1 cellular context compared by ENCODE assay signal in genomic region chr4:94419956-94420355, GRCh38.
TF ChIP-seq lines count a peak whose summit lies in the region.

No MANE protein-coding gene starts in this region.

TF ChIP-seq in HepG2, 621 proteins besides CTCF, POLR2A, EP300 and RAD21 (continued from another document):
- TF ChIP-seq NCOR1 (IDR thresholded peaks at IDR 0.05; ENCODE audit: borderline replicate concordance, low read length): peak; percentile 43; the same call in 1 of the 2 replicates
- peak; percentile 53 for TF ChIP-seq NCOA2 (CRISPR knock-in tag; IDR thresholded peaks at IDR 0.05)
- TF ChIP-seq CEBPB (IDR thresholded peaks at IDR 0.05; ENCODE audit: borderline replicate concordance, low read depth, low read length): peak; percentile 83; the same call in 1 of the 2 replicates
- peak; percentile 82 for TF ChIP-seq ARID5B (CRISPR knock-in tag; IDR thresholded peaks at IDR 0.05)
- no peak for TF ChIP-seq ZNF558 (CRISPR knock-in tag; IDR thresholded peaks at IDR 0.05; ENCODE audit: borderline replicate concordance)
- no peak for TF ChIP-seq TCF12 (IDR thresholded peaks at IDR 0.05)
- TF ChIP-seq TCF12 (CRISPR knock-in tag; IDR thresholded peaks at IDR 0.05): no peak
- TF ChIP-seq FOXA3 (CRISPR knock-in tag; IDR thresholded peaks at IDR 0.05): peak; percentile 47; the same call in 1 of the 2 replicates
- TF ChIP-seq NR2F6 (IDR thresholded peaks at IDR 0.05): 0 out of 2 replicates have a peak, but pooled peaks have one; percentile 9
- TF ChIP-seq NR2F6 (CRISPR knock-in tag; IDR thresholded peaks at IDR 0.05): no peak
- TF ChIP-seq SOX5 (CRISPR knock-in tag; IDR thresholded peaks at IDR 0.05; ENCODE audit: borderline replicate concordance): peak; percentile 54; the same call in 1 of the 2 replicates
- TF ChIP-seq ASH2L (IDR thresholded peaks at IDR 0.05; ENCODE audit: insufficient read length, low read depth, low read length): peak; percentile 36
- no peak for TF ChIP-seq ZBTB49 (CRISPR knock-in tag; IDR thresholded peaks at IDR 0.05; ENCODE audit: borderline replicate concordance)
- TF ChIP-seq SOX13 (IDR thresholded peaks at IDR 0.05): no peak
- peak in 1 of 2 experiments; percentile 52; a peak in 1 of 4 replicates for TF ChIP-seq SOX13 (CRISPR knock-in tag; conservative IDR thresholded peaks at IDR 0.05 in 1 of 2, IDR thresholded peaks at IDR 0.05 in 1 of 2)
- TF ChIP-seq TCF7L2 (IDR thresholded peaks at IDR 0.05; ENCODE audit: low read depth, low read length): no peak
- no peak for TF ChIP-seq POLR2AphosphoS2 (IDR thresholded peaks at IDR 0.05; ENCODE audit: low read depth, low read length)
- TF ChIP-seq GTF3A (CRISPR knock-in tag; conservative IDR thresholded peaks at IDR 0.05): no peak
- peak; percentile 43 for TF ChIP-seq FOXP4 (CRISPR knock-in tag; IDR thresholded peaks at IDR 0.05)
- TF ChIP-seq IRF2 (CRISPR knock-in tag; IDR thresholded peaks at IDR 0.05): 0 out of 2 replicates have a peak, but pooled peaks have one; percentile 23
- no peak for TF ChIP-seq SIN3B (IDR thresholded peaks at IDR 0.05; ENCODE audit: low read length)
- TF ChIP-seq SAP130 (CRISPR knock-in tag; IDR thresholded peaks at IDR 0.05; ENCODE audit: low read depth): peak; percentile 55
- TF ChIP-seq TCF7 (IDR thresholded peaks at IDR 0.05; ENCODE audit: low read depth): peak; percentile 46; the same call in 1 of the 2 replicates
- TF ChIP-seq CEBPG (CRISPR knock-in tag; IDR thresholded peaks at IDR 0.05): peak; percentile 82
- peak; percentile 66 for TF ChIP-seq HNF4A (CRISPR knock-in tag; IDR thresholded peaks at IDR 0.05)
- no peak for TF ChIP-seq HMG20B (CRISPR knock-in tag; conservative IDR thresholded peaks at IDR 0.05)
- no peak for TF ChIP-seq ZNF709 (CRISPR knock-in tag; IDR thresholded peaks at IDR 0.05)
- TF ChIP-seq TGIF2 (CRISPR knock-in tag; IDR thresholded peaks at IDR 0.05): 0 out of 2 replicates have a peak, but pooled peaks have one; percentile 33
- no peak for TF ChIP-seq SALL2 (CRISPR knock-in tag; IDR thresholded peaks at IDR 0.05)
- TF ChIP-seq ISL2 (CRISPR knock-in tag; IDR thresholded peaks at IDR 0.05): peak; percentile 60; the same call in 1 of the 2 replicates
- TF ChIP-seq ZNF160 (CRISPR knock-in tag; IDR thresholded peaks at IDR 0.05): no peak
- no peak for TF ChIP-seq TP53 (CRISPR knock-in tag; conservative IDR thresholded peaks at IDR 0.05)
- 0 out of 2 replicates have a peak, but pooled peaks have one; percentile 24 for TF ChIP-seq ZGPAT (CRISPR knock-in tag; IDR thresholded peaks at IDR 0.05)
- TF ChIP-seq HNF4G (IDR thresholded peaks at IDR 0.05; ENCODE audit: borderline replicate concordance, low read depth, low read length): peak; percentile 50; the same call in 1 of the 2 replicates
- no peak for TF ChIP-seq HNF4G (CRISPR knock-in tag; IDR thresholded peaks at IDR 0.05; ENCODE audit: borderline replicate concordance, low read depth)
- TF ChIP-seq RERE (CRISPR knock-in tag; IDR thresholded peaks at IDR 0.05; ENCODE audit: low read depth): peak; percentile 39; the same call in 1 of the 2 replicates
- peak; percentile 84; the same call in 1 of the 2 replicates for TF ChIP-seq HOMEZ (CRISPR knock-in tag; IDR thresholded peaks at IDR 0.05; ENCODE audit: low read depth)
